Comparison of ENCODE assay signal across 14 cellular contexts in the genomic region with DNA sequence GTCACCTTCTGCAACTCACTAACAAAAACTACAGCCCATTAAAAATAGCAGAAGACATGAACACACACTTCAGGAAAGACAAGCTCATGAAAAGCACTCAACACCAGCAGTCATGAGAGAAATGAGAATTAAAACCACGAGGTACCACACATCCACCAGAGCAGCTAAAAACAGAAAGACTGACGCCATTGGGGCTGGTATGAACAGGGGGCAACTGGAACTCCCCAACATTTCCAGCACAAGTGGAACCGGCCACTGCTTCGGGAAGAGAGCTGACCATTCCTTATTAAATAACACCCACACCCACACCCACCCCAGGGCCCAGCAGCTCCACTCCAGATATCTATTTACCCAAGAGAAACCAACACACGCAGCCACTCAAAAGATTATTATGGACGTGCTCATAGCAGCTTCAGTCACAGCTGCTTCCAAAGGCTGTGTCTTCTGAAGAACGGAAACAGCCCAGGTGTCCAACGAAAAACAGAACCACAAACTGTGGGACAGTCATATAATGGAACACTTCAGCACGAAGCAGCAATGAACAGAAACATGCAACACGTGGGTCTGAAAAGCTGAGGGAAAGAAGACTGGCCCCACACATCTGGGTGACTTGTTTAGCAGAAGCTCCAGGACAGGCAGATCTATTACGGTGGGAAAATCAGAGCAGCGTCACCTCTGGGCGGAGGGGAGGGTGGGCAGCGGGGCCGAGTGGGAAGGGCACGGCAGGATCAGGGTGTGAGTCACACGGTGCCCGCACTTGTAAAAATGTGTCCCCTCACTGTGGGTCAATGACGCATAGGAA. TPM values are rescaled to one million over a fixed set of nuclear protein-coding genes. Genes with fewer than 3 reads are reported as not detected.
DNase-seq lines count a peak whose midpoint lies in the region; ATAC-seq and TF ChIP-seq lines count a peak whose summit lies in the region.
"Had no signal": no experiment of that assay in that cellular context is flagged by ENCODE, and none has a peak within 500 bp of the region (broad histone marks: within the 10 kb centered on the region; RNA-seq: fewer than 3 reads in every experiment).

No MANE protein-coding gene starts in this region.

- no peak overlapping the region for H3K4me3 Mint-ChIP-seq in activated T-helper 17 cell treated with anti-CD3 and anti-CD28 coated beads, Interleukin-2, amount 50 U/mL, for 72 hours
- H3K4me3 Mint-ChIP-seq in stimulated activated memory B cell treated with anti-CD40 and anti-IgM and Interleukin-4, amounts not matched to agents 10 μg/mL and 1 μg/mL and 100 μg/mL, for 72 hours: peak overlapping the region; percentile 6

- no peak for TF ChIP-seq POLR2A in GM18505 (IDR thresholded peaks at IDR 0.05; ENCODE audit: borderline replicate concordance, extremely low read depth, insufficient read depth, insufficient read length)

- H3K4me1 Mint-ChIP-seq in activated T-helper 17 cell treated with anti-CD3 and anti-CD28 coated beads, Interleukin-2, amount 50 U/mL, for 72 hours: peaks cover 9% of the 10 kb centered on the region
- peaks cover 47% of the 10 kb centered on the region for H3K4me1 Mint-ChIP-seq in stimulated activated memory B cell treated with anti-CD40 and anti-IgM and Interleukin-4, amounts not matched to agents 10 μg/mL and 1 μg/mL and 100 μg/mL, for 72 hours

- H3K27ac Mint-ChIP-seq in activated T-helper 17 cell treated with anti-CD3 and anti-CD28 coated beads, Interleukin-2, amount 50 U/mL, for 72 hours: peak overlapping the region; percentile 59
- peak overlapping the region; percentile 86 for H3K27ac Mint-ChIP-seq in stimulated activated memory B cell treated with anti-CD40 and anti-IgM and Interleukin-4, amounts not matched to agents 10 μg/mL and 1 μg/mL and 100 μg/mL, for 72 hours

- H3K36me3 Mint-ChIP-seq in activated T-helper 17 cell treated with anti-CD3 and anti-CD28 coated beads, Interleukin-2, amount 50 U/mL, for 72 hours (ENCODE audit: low read depth): peaks cover 84% of the 10 kb centered on the region
- peaks cover 78% of the 10 kb centered on the region for H3K36me3 Mint-ChIP-seq in stimulated activated memory B cell treated with anti-CD40 and anti-IgM and Interleukin-4, amounts not matched to agents 10 μg/mL and 1 μg/mL and 100 μg/mL, for 72 hours

- H3K9me3 Mint-ChIP-seq in activated T-helper 17 cell treated with anti-CD3 and anti-CD28 coated beads, Interleukin-2, amount 50 U/mL, for 72 hours: no peaks in the 10 kb centered on the region
- H3K9me3 Mint-ChIP-seq in stimulated activated memory B cell treated with anti-CD40 and anti-IgM and Interleukin-4, amounts not matched to agents 10 μg/mL and 1 μg/mL and 100 μg/mL, for 72 hours: peaks cover 3% of the 10 kb centered on the region
- H3K9me3 Mint-ChIP-seq: activated naive CD4-positive, alpha-beta T cell treated with anti-CD3 and anti-CD28 coated beads, Interleukin-2, amount 50 U/mL, for 72 hours had no signal

- no peaks in the 10 kb centered on the region for H3K27me3 Mint-ChIP-seq in activated T-helper 17 cell treated with anti-CD3 and anti-CD28 coated beads, Interleukin-2, amount 50 U/mL, for 72 hours
- H3K27me3 Mint-ChIP-seq in stimulated activated memory B cell treated with anti-CD40 and anti-IgM and Interleukin-4, amounts not matched to agents 10 μg/mL and 1 μg/mL and 100 μg/mL, for 72 hours: no peaks in the 10 kb centered on the region

- DNase-seq in activated CD8-positive, alpha-beta memory T cell treated with anti-CD3 and anti-CD28 coated beads for 4 hours (ENCODE audit: low read depth in 2 of 2): peak; percentile 36 to 40
- no peak for DNase-seq in activated CD8-positive, alpha-beta memory T cell treated with anti-CD3 and anti-CD28 coated beads, Interleukin-2, amount 50 U/mL, for 48 hours
- no peak for DNase-seq in GM03348 (ENCODE audit: low spot score)
- DNase-seq: ACHN; activated CD4-positive, CD25-positive, alpha-beta regulatory T cell; heart right ventricle; NCI-H226 had no signal

- ATAC-seq in HG03108 (IDR thresholded peaks at IDR 0.05; ENCODE audit: unreplicated experiment): peak; percentile 39
- no peak for ATAC-seq in activated T-helper 17 cell treated with anti-CD3 and anti-CD28 coated beads, Interleukin-2, amount 50 U/mL, for 72 hours (replicated peaks)
- peak; percentile 81 for ATAC-seq in stimulated activated memory B cell treated with anti-CD40 and anti-IgM and Interleukin-4, amounts not matched to agents 10 μg/mL and 1 μg/mL and 100 μg/mL, for 72 hours
- no peak for ATAC-seq in HG03139 (IDR thresholded peaks at IDR 0.05; ENCODE audit: unreplicated experiment)
- no peak for ATAC-seq in GM18505 (IDR thresholded peaks at IDR 0.05; ENCODE audit: unreplicated experiment)
- ATAC-seq: activated naive CD4-positive, alpha-beta T cell treated with anti-CD3 and anti-CD28 coated beads, Interleukin-2, amount 50 U/mL, for 72 hours; heart right ventricle; Right ventricle myocardium inferior had no signal

RNA-seq across cellular contexts. Expression of a gene that starts 41.1 kb away (rescaled TPM):
- 100 to 1,000 TPM in 1 of 2 donors, 10 to 100 TPM in 1; 57.8 to 110 TPM for total RNA-seq in activated T-helper 17 cell treated with anti-CD3 and anti-CD28 coated beads, Interleukin-2, amount 50 U/mL, for 72 hours

Comparison
In these comparisons a context has a peak if more than half of its experiments do, and no peak if none do; other contexts are left out.
1. DNase-seq: peak in activated CD8-positive, alpha-beta memory T cell treated with anti-CD3 and anti-CD28 coated beads for 4 hours (2 of 2); none in activated CD8-positive, alpha-beta memory T cell treated with anti-CD3 and anti-CD28 coated beads, Interleukin-2, amount 50 U/mL, for 48 hours (single experiment) and GM03348 (single experiment).
2. ATAC-seq: peak in HG03108 (single experiment) and stimulated activated memory B cell treated with anti-CD40 and anti-IgM and Interleukin-4, amounts not matched to agents 10 μg/mL and 1 μg/mL and 100 μg/mL, for 72 hours (single experiment); none in activated T-helper 17 cell treated with anti-CD3 and anti-CD28 coated beads, Interleukin-2, amount 50 U/mL, for 72 hours (single experiment), HG03139 (single experiment) and GM18505 (single experiment).